ENCODE assay signal across 8 cellular contexts in the genomic region with DNA sequence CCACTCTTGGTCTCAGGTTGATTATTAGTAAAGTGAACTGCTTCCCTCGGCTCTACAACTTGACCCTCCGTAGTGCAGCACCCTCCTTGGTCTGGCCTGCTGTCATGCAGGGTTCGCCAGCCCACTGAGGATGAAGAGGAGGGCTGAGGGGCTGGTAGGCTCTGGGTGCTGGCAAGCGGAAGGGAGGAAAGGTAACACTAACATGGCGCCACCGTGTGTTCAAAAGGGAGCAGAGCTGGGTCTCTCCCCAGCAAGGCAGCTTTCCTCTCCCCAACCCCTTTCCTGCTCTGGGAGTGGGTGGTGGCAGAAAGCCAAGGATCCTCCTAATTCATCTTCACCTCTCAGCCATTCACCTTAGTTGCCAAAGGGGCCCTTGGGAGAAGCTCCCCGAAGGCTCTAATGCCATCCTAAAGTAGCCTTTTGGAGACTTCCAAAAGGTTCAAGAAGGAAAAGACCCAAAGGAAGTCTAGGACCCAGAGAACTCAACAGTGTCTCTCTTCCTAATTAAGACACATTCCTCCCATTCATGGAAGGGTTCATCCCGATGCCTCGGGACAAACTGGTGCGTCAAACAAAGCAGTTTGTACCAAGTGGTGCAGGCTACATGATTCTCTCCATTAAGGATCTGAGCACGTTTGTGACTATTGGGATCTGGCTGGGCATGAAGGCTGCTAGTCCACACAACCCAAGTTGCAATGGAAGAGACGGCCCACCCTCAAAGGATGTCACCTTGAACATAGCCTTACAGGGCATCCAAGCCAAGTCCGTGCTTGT.
DNase-seq lines count a peak whose midpoint lies in the region; ATAC-seq and TF ChIP-seq lines count a peak whose summit lies in the region.

No MANE protein-coding gene starts in this region.

- H3K27me3 ChIP-seq in GM06990 (replicated peaks; ENCODE audit: control insufficient read depth, insufficient read depth, low read length) (no peaks in the 10 kb centered on the region), NT2/D1 (ENCODE audit: insufficient read depth, insufficient read length) (peaks cover 2% of the 10 kb centered on the region), esophagus muscularis mucosa (no peaks in the 10 kb centered on the region), neural cell (ENCODE audit: insufficient read depth, low read depth, low read length) (no peaks in the 10 kb centered on the region), suprapubic skin (no peaks in the 10 kb centered on the region)

- H2AFZ ChIP-seq in neural cell (ENCODE audit: low read depth, low read length) = no peak overlapping the region

- 52% methylated on average over 10 of the region's 13 CpGs for WGBS in esophagus muscularis mucosa
- WGBS in suprapubic skin = 21% methylated on average over 13 of the region's 13 CpGs

- DNase-seq in GM06990 (ENCODE audit: extremely low read depth, insufficient read length) (no peak), HUDEP-2 (lab: John Stamatoyannopoulos, UW; ENCODE audit: unreplicated experiment in 76 of 76) (peak in 47 of 76 experiments; percentile 2 to 73 (median 33)), NT2/D1 (ENCODE audit: low read depth, low spot score) (peak; percentile 33), activated T-cell treated with anti-CD3 and anti-CD28 coated beads for 24 hours (ENCODE audit: low read depth) (peak; percentile 54), esophagus muscularis mucosa (ENCODE audit: extremely low spot score) (no peak), suprapubic skin (ENCODE audit: low spot score in 2 of 2) (peak in 1 of 2 donors; percentile 82)

- H3K27ac ChIP-seq in esophagus muscularis mucosa (replicated peaks in 1 of 4) (peak overlapping the region; percentile 63 to 76 (median 66)), neural cell (ENCODE audit: low read length) (no peak overlapping the region), suprapubic skin (no peak overlapping the region)

- no peak overlapping the region for H3K4me3 ChIP-seq in GM06990 (replicated peaks; ENCODE audit: low read depth, low read length)
- H3K4me3 ChIP-seq in NT2/D1 (ENCODE audit: insufficient read length, low read depth) = no peak overlapping the region
- H3K4me3 ChIP-seq in esophagus muscularis mucosa = no peak overlapping the region
- H3K4me3 ChIP-seq in neural cell (ENCODE audit: low read length) = no peak overlapping the region
- H3K4me3 ChIP-seq in suprapubic skin = no peak overlapping the region

- H3K4me1 ChIP-seq in NT2/D1 (ENCODE audit: insufficient read depth, insufficient read length) (peaks cover 8% of the 10 kb centered on the region), esophagus muscularis mucosa (peaks cover 23 to 48% (median 42%) of the 10 kb centered on the region in 4 donors), suprapubic skin (peaks cover 46% of the 10 kb centered on the region)

- TF ChIP-seq CTCF in GM06990 (IDR thresholded peaks at IDR 0.05; ENCODE audit: insufficient read depth, low read length, poor library complexity, severe bottlenecking) (peak; percentile 81), esophagus muscularis mucosa (IDR thresholded peaks at IDR 0.05) (peak; percentile 78 to 84 (median 80)), neural cell (IDR thresholded peaks at IDR 0.05; ENCODE audit: poor library complexity, severe bottlenecking) (peak; percentile 79), suprapubic skin (IDR thresholded peaks at IDR 0.05) (peak; percentile 30 to 68)

- no peak for TF ChIP-seq EP300 in esophagus muscularis mucosa (IDR thresholded peaks at IDR 0.05)
- TF ChIP-seq EP300 in neural cell (conservative IDR thresholded peaks at IDR 0.05; ENCODE audit: poor library complexity, severe bottlenecking) = no peak
- TF ChIP-seq EP300 in suprapubic skin (IDR thresholded peaks at IDR 0.05) = no peak

- intact Hi-C loops in esophagus muscularis mucosa (cut with DNase I) = loop anchor here (5.0 to 10.0 kb wide), 3 partner anchors 105 to 412 kb away; partner anchors contain the start of gene SPATA20

- H3K4me2 ChIP-seq in neural cell (ENCODE audit: low read length) = no peak overlapping the region

- no peaks in the 10 kb centered on the region for H4K20me1 ChIP-seq in neural cell (ENCODE audit: insufficient read depth)

- H3K9ac ChIP-seq in NT2/D1 (ENCODE audit: insufficient read length, low read depth) (no peak overlapping the region), neural cell (ENCODE audit: low read length) (no peak overlapping the region)

- H3K9me3 ChIP-seq in NT2/D1 (ENCODE audit: insufficient read depth, low read length) (no peaks in the 10 kb centered on the region), esophagus muscularis mucosa (no peaks in the 10 kb centered on the region), neural cell (ENCODE audit: low read length) (no peaks in the 10 kb centered on the region), suprapubic skin (no peaks in the 10 kb centered on the region)

- H3K36me3 ChIP-seq in GM06990 (ENCODE audit: control insufficient read depth, insufficient read depth, low read length) = no peaks in the 10 kb centered on the region; the same call in none of the 2 replicates
- H3K36me3 ChIP-seq in NT2/D1 (ENCODE audit: insufficient read depth, insufficient read length, low read length) = no peaks in the 10 kb centered on the region
- H3K36me3 ChIP-seq in esophagus muscularis mucosa = peaks cover 0 to 27% (median 16%) of the 10 kb centered on the region in 4 donors
- peaks cover 9% of the 10 kb centered on the region for H3K36me3 ChIP-seq in neural cell (ENCODE audit: insufficient read depth, low read length)
- H3K36me3 ChIP-seq in suprapubic skin = peaks cover 12% of the 10 kb centered on the region

- ATAC-seq in HG03342 (IDR thresholded peaks at IDR 0.05; ENCODE audit: unreplicated experiment) = no peak

- H3K9me2 ChIP-seq in neural cell (ENCODE audit: insufficient read depth, low read length) = no peaks in the 10 kb centered on the region

- H3K79me2 ChIP-seq in neural cell (replicated peaks; ENCODE audit: insufficient read depth, low read length) = no peaks in the 10 kb centered on the region

- TF ChIP-seq RAD21 in neural cell (conservative IDR thresholded peaks at IDR 0.05) = peak; percentile 79

- no peaks in the 10 kb centered on the region for H3F3A ChIP-seq in neural cell (ENCODE audit: insufficient read depth, low read length, poor library complexity, severe bottlenecking)

- TF ChIP-seq POLR2A in esophagus muscularis mucosa (IDR thresholded peaks at IDR 0.05; ENCODE audit: low read depth) (no peak), suprapubic skin (IDR thresholded peaks at IDR 0.05) (no peak)

TF ChIP-seq in neural cell, 6 proteins besides CTCF, POLR2A, EP300 and RAD21:
- TF ChIP-seq MXI1 (conservative IDR thresholded peaks at IDR 0.05; ENCODE audit: poor library complexity, severe bottlenecking) (no peak), TAF1 (IDR thresholded peaks at IDR 0.05; ENCODE audit: low read depth) (no peak), REST (IDR thresholded peaks at IDR 0.05; ENCODE audit: borderline replicate concordance) (no peak), SMC3 (conservative IDR thresholded peaks at IDR 0.05; ENCODE audit: poor library complexity) (peak; percentile 90), POLR2AphosphoS5 (IDR thresholded peaks at IDR 0.05) (peak; percentile 3), EZH2 (IDR thresholded peaks at IDR 0.05; ENCODE audit: borderline replicate concordance, insufficient read depth, low read length, poor library complexity, severe bottlenecking) (no peak)
TF ChIP-seq in neural cell: peak in this region for 2.

Comparison
In these comparisons a context has a peak if more than half of its experiments do, and no peak if none do; other contexts are left out.
1. DNase-seq: peak in HUDEP-2 (47 of 76), NT2/D1 (single experiment) and activated T-cell treated with anti-CD3 and anti-CD28 coated beads for 24 hours (single experiment); none in GM06990 (single experiment) and esophagus muscularis mucosa (single experiment).
2. H3K27ac ChIP-seq: peak in esophagus muscularis mucosa (4 of 4); none in neural cell (single experiment) and suprapubic skin (single experiment).
3. Peak in every context shown above with its lines, with median percentiles within 50 percentile points of each other: CTCF ChIP-seq.